32 cellular contexts compared by ENCODE assay signal in genomic region chr4:5685296-5685695, GRCh38. TPM values are rescaled to one million over a fixed set of nuclear protein-coding genes. Genes with fewer than 3 reads are reported as not detected.
"Had no signal": no experiment of that assay in that cellular context is flagged by ENCODE, and none has a peak within 500 bp of the region (broad histone marks: within the 10 kb centered on the region; RNA-seq: fewer than 3 reads in every experiment).

No MANE protein-coding gene starts in this region.

- H3K36me3 Mint-ChIP-seq: naive thymus-derived CD8-positive, alpha-beta T cell; natural killer cell treated with Interleukin-12 subunit alpha and Interleukin-12 subunit beta and Interleukin-15 and Interleukin-18, amount 100 ng/mL, for 72 hours; stimulated activated memory B cell treated with anti-CD40 and anti-IgM and Interleukin-4, amounts not matched to agents 10 μg/mL and 1 μg/mL and 100 μg/mL, for 72 hours had no signal

- DNase-seq: naive thymus-derived CD8-positive, alpha-beta T cell; nephron progenitor cell; occipital lobe; ovary; posterior cingulate gyrus; psoas muscle; right cardiac atrium; right lobe of liver; spleen; stimulated activated CD4-positive, alpha-beta T cell treated with anti-CD3 and anti-CD28 coated beads, Interleukin-12 subunit alpha, Interleukin-12 subunit beta, amount 100 ng/mL, for 4 hours; stimulated activated CD4-positive, alpha-beta T cell treated with anti-CD3 and anti-CD28 coated beads, Interleukin-1b, Interleukin-23, amount 100 ng/mL, for 48 hours; stimulated activated CD4-positive, alpha-beta T cell treated with anti-CD3 and anti-CD28 coated beads, Interleukin-4, amount 100 ng/mL, for 1 hour; stimulated activated CD4-positive, alpha-beta T cell treated with anti-CD3 and anti-CD28 coated beads, Interleukin-4, amount 100 ng/mL, for 4 hours; stimulated activated CD8-positive, alpha-beta memory T cell treated with anti-CD3 and anti-CD28 coated beads, Interleukin-4, amount 100 ng/mL, for 48 hours; stimulated activated naive CD4-positive, alpha-beta T cell; stimulated activated naive CD8-positive, alpha-beta T cell treated with anti-CD3 and anti-CD28 coated beads, Interleukin-15, amount 100 ng/mL, for 72 hours; stimulated activated naive CD8-positive, alpha-beta T cell treated with anti-CD3 and anti-CD28 coated beads, Interleukin-15, Interleukin-2, amounts not matched to agents 100 U/mL and 50 U/mL, for 24 hours; substantia nigra; testis; tibial artery; transverse colon; upper lobe of right lung; uterus had no signal

- H3K4me3 ChIP-seq: ovary, psoas muscle, right lobe of liver, skin epidermis, smooth muscle cell, spleen, suprapubic skin, testis, tibial artery, transverse colon, upper lobe of right lung, uterus had no signal

- H3K4me1 Mint-ChIP-seq: naive thymus-derived CD8-positive, alpha-beta T cell; neural crest cell; stimulated activated memory B cell treated with anti-CD40 and anti-IgM and Interleukin-4, amounts not matched to agents 10 μg/mL and 1 μg/mL and 100 μg/mL, for 72 hours; stimulated activated naive CD8-positive, alpha-beta T cell treated with anti-CD3 and anti-CD28 coated beads, Interleukin-15, amount 100 ng/mL, for 72 hours had no signal

- H3K4me3 Mint-ChIP-seq: naive thymus-derived CD8-positive, alpha-beta T cell; natural killer cell treated with Interleukin-12 subunit alpha and Interleukin-12 subunit beta and Interleukin-15 and Interleukin-18, amount 100 ng/mL, for 72 hours; nephron progenitor cell; neural crest cell; stimulated activated memory B cell treated with anti-CD40 and anti-IgM and Interleukin-4, amounts not matched to agents 10 μg/mL and 1 μg/mL and 100 μg/mL, for 72 hours; stimulated activated naive CD8-positive, alpha-beta T cell treated with anti-CD3 and anti-CD28 coated beads, Interleukin-15, amount 100 ng/mL, for 72 hours; type B pancreatic cell had no signal

- H3K9ac ChIP-seq: parathyroid adenoma had no signal

- H3K27ac Mint-ChIP-seq: naive thymus-derived CD8-positive, alpha-beta T cell; natural killer cell treated with Interleukin-12 subunit alpha and Interleukin-12 subunit beta and Interleukin-15 and Interleukin-18, amount 100 ng/mL, for 72 hours; nephron progenitor cell; progenitor cell of endocrine pancreas; stimulated activated memory B cell treated with anti-CD40 and anti-IgM and Interleukin-4, amounts not matched to agents 10 μg/mL and 1 μg/mL and 100 μg/mL, for 72 hours; stimulated activated naive CD8-positive, alpha-beta T cell treated with anti-CD3 and anti-CD28 coated beads, Interleukin-15, amount 100 ng/mL, for 72 hours; type B pancreatic cell had no signal

- H3K4me1 ChIP-seq: parathyroid adenoma, psoas muscle, right lobe of liver, spleen, suprapubic skin, testis, tibial artery, transverse colon, upper lobe of right lung, uterus had no signal

- ATAC-seq: naive thymus-derived CD8-positive, alpha-beta T cell; natural killer cell treated with Interleukin-12 subunit alpha and Interleukin-12 subunit beta and Interleukin-15 and Interleukin-18, amount 100 ng/mL, for 72 hours; psoas muscle; right cardiac atrium; right lobe of liver; stimulated activated memory B cell treated with anti-CD40 and anti-IgM and Interleukin-4, amounts not matched to agents 10 μg/mL and 1 μg/mL and 100 μg/mL, for 72 hours; stimulated activated naive CD8-positive, alpha-beta T cell treated with anti-CD3 and anti-CD28 coated beads, Interleukin-15, amount 100 ng/mL, for 72 hours; stimulated activated naive CD8-positive, alpha-beta T cell treated with anti-CD3 and anti-CD28 coated beads, Interleukin-15, Interleukin-2, amounts not matched to agents 100 U/mL and 50 U/mL, for 24 hours; upper lobe of right lung had no signal

- H2AFZ ChIP-seq: parathyroid adenoma had no signal

- H3K9me3 Mint-ChIP-seq: naive thymus-derived CD8-positive, alpha-beta T cell; natural killer cell treated with Interleukin-12 subunit alpha and Interleukin-12 subunit beta and Interleukin-15 and Interleukin-18, amount 100 ng/mL, for 72 hours; neural crest cell; stimulated activated memory B cell treated with anti-CD40 and anti-IgM and Interleukin-4, amounts not matched to agents 10 μg/mL and 1 μg/mL and 100 μg/mL, for 72 hours; stimulated activated naive CD8-positive, alpha-beta T cell treated with anti-CD3 and anti-CD28 coated beads, Interleukin-15, amount 100 ng/mL, for 72 hours; type B pancreatic cell had no signal

- H3K9me3 ChIP-seq: ovary, psoas muscle, right lobe of liver, suprapubic skin, testis, tibial artery, transverse colon, upper lobe of right lung, uterus had no signal

- H3K4me2 ChIP-seq: smooth muscle cell had no signal

- H3K27me3 Mint-ChIP-seq: progenitor cell of endocrine pancreas; stimulated activated memory B cell treated with anti-CD40 and anti-IgM and Interleukin-4, amounts not matched to agents 10 μg/mL and 1 μg/mL and 100 μg/mL, for 72 hours; stimulated activated naive CD8-positive, alpha-beta T cell treated with anti-CD3 and anti-CD28 coated beads, Interleukin-15, amount 100 ng/mL, for 72 hours; type B pancreatic cell had no signal

- H3K36me3 ChIP-seq: ovary, right lobe of liver, transverse colon, uterus had no signal

- H3K79me2 ChIP-seq: parathyroid adenoma had no signal

- H3K27ac ChIP-seq: ovary, parathyroid adenoma, psoas muscle, right lobe of liver, skin epidermis, spleen, suprapubic skin, testis, tibial artery, transverse colon, upper lobe of right lung, uterus had no signal

- H3K27me3 ChIP-seq: ovary, right lobe of liver, spleen, suprapubic skin, testis, tibial artery, transverse colon, upper lobe of right lung, uterus had no signal

RNA-seq across cellular contexts. Expression of gene EVC, which starts 25.7 kb away (rescaled TPM):
- polyA plus RNA-seq: naive thymus-derived CD8-positive, alpha-beta T cell had no signal
